2 cellular contexts compared by ENCODE assay signal in the genomic region with DNA sequence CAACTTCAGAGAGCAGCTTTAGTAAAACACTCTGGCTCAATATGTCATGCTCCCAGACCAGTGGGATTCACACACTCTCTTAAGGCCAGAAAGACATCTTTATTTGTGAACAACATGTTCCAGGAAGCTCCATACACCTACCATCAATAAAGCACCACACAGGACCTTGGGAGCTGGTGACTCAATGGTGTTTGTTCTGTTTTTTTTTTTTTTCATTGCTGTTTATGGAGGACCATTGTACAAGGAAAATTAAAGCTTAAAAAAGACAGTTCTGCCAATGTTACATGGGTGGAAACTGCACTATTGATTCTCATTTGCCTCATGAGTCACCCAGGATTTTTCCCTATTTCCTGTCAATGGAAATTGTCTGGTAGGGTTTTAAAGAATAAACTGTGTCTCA.
TF ChIP-seq lines count a peak whose summit lies in the region.

No MANE protein-coding gene starts in this region.

TF ChIP-seq in IMR-90, 13 proteins besides CTCF, POLR2A, EP300 and RAD21:
- no peak for TF ChIP-seq FOS (IDR thresholded peaks at IDR 0.05; ENCODE audit: low read depth, low read length)
- TF ChIP-seq, protein P1, sequence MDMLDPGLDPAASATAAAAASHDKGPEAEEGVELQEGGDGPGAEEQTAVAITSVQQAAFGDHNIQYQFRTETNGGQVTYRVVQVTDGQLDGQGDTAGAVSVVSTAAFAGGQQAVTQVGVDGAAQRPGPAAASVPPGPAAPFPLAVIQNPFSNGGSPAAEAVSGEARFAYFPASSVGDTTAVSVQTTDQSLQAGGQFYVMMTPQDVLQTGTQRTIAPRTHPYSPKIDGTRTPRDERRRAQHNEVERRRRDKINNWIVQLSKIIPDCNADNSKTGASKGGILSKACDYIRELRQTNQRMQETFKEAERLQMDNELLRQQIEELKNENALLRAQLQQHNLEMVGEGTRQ (IDR thresholded peaks at IDR 0.05; ENCODE audit: low read depth, low read length), result no peak
- TF ChIP-seq, protein P2, sequence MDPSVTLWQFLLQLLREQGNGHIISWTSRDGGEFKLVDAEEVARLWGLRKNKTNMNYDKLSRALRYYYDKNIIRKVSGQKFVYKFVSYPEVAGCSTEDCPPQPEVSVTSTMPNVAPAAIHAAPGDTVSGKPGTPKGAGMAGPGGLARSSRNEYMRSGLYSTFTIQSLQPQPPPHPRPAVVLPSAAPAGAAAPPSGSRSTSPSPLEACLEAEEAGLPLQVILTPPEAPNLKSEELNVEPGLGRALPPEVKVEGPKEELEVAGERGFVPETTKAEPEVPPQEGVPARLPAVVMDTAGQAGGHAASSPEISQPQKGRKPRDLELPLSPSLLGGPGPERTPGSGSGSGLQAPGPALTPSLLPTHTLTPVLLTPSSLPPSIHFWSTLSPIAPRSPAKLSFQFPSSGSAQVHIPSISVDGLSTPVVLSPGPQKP (IDR thresholded peaks at IDR 0.05; ENCODE audit: borderline replicate concordance, low read depth, low read length), result no peak
- TF ChIP-seq CEBPB (IDR thresholded peaks at IDR 0.05; ENCODE audit: low read depth, low read length), result no peak
- no peak for TF ChIP-seq BHLHE40 (IDR thresholded peaks at IDR 0.05; ENCODE audit: low read depth, low read length)
- TF ChIP-seq MAFK (IDR thresholded peaks at IDR 0.05; ENCODE audit: low read depth, low read length), result no peak
- TF ChIP-seq RCOR1 (IDR thresholded peaks at IDR 0.05; ENCODE audit: insufficient replicate concordance, low read length), result no peak

TF ChIP-seq in H1, 55 proteins besides CTCF, POLR2A, EP300 and RAD21:
- no peak for TF ChIP-seq ZNF274 (IDR thresholded peaks at IDR 0.05; ENCODE audit: borderline replicate concordance, extremely low read depth, low read length)
- TF ChIP-seq EGR1 (IDR thresholded peaks at IDR 0.05; ENCODE audit: borderline replicate concordance, low read depth, low read length), result no peak
- no peak for TF ChIP-seq RXRA (IDR thresholded peaks at IDR 0.05; ENCODE audit: insufficient read depth, low read depth, low read length)
- no peak for TF ChIP-seq JUN (IDR thresholded peaks at IDR 0.05; ENCODE audit: low read depth, low read length)
- no peak for TF ChIP-seq NRF1 (IDR thresholded peaks at IDR 0.05; ENCODE audit: low read depth, low read length)
- TF ChIP-seq CBX5 (IDR thresholded peaks at IDR 0.05; ENCODE audit: low read depth, low read length), result no peak
- TF ChIP-seq RBBP5 (IDR thresholded peaks at IDR 0.05; ENCODE audit: borderline replicate concordance, low read depth, low read length), result no peak
- no peak for TF ChIP-seq FOSL1 (IDR thresholded peaks at IDR 0.05; ENCODE audit: insufficient read depth, low read depth, low read length)
- TF ChIP-seq RNF2 (IDR thresholded peaks at IDR 0.05; ENCODE audit: borderline replicate concordance, low read depth, low read length, missing control alignments, poor library complexity, severe bottlenecking), result no peak
- TF ChIP-seq TAF1 (IDR thresholded peaks at IDR 0.05; ENCODE audit: low read depth, low read length), result no peak
